In the genomic region with DNA sequence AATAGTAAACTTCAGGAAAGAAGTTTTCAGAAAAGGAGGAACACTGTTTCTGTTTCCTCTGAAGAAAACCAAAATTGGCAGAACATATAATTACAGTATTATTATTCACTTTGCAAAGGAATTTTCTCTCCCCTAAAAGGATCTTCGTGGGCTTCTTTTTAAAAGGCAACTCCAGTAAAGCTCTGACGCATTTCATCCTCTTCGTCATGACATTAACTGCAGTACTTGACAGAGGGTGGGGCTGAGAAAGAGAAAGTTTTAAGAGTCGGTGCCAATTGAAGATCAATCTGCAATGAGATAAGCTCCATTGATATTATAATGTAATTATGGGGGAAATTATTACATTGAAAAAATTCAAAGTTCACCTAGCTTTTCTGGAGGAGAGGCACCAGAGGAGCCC, we compare ENCODE assay signal across 27 cellular contexts.
"Had no signal": no experiment of that assay in that cellular context is flagged by ENCODE, and none has a peak within 500 bp of the region (broad histone marks: within the 10 kb centered on the region; RNA-seq: fewer than 3 reads in every experiment).

No MANE protein-coding gene starts in this region.

- ATAC-seq: activated naive CD8-positive, alpha-beta T cell treated with anti-CD3 and anti-CD28 coated beads, Interleukin-2, amount 50 U/mL, for 24 hours; activated T-helper 17 cell treated with anti-CD3 and anti-CD28 coated beads, Interleukin-2, amount 50 U/mL, for 72 hours; left ventricle myocardium superior; naive thymus-derived CD8-positive, alpha-beta T cell; right cardiac atrium; SK-N-SH treated with all-trans-retinoic acid at 6 μM for 48 hours; T-helper 17 cell had no signal

- H3K27ac ChIP-seq: breast epithelium, esophagus squamous epithelium, testis had no signal

- H3K9me3 Mint-ChIP-seq: activated CD4-positive, alpha-beta memory T cell treated with anti-CD3 and anti-CD28 coated beads for 36 hours; activated CD4-positive, alpha-beta T cell treated with anti-CD3 and anti-CD28 coated beads, Interleukin-2, amount 10 ng/mL, durations not matched to agents 24 days and 14 days; activated naive CD4-positive, alpha-beta T cell treated with anti-CD3 and anti-CD28 coated beads, Interleukin-2, amount 50 U/mL, for 24 hours; activated naive CD8-positive, alpha-beta T cell treated with anti-CD3 and anti-CD28 coated beads, Interleukin-2, amount 50 U/mL, for 24 hours; activated T-cell treated with anti-CD3 and anti-CD28 coated beads, Interleukin-2, amount 50 U/mL, for 24 hours; activated T-helper 17 cell treated with anti-CD3 and anti-CD28 coated beads, Interleukin-2, amount 50 U/mL, for 72 hours; naive thymus-derived CD8-positive, alpha-beta T cell had no signal

- H3K36me3 ChIP-seq: breast epithelium, esophagus squamous epithelium had no signal

- H3K4me3 ChIP-seq: breast epithelium, esophagus squamous epithelium, testis had no signal

- H3K27me3 Mint-ChIP-seq: activated CD4-positive, alpha-beta memory T cell treated with anti-CD3 and anti-CD28 coated beads for 36 hours; activated T-cell treated with anti-CD3 and anti-CD28 coated beads, Interleukin-2, amount 50 U/mL, for 24 hours had no signal

- H3K4me1 ChIP-seq: breast epithelium, testis had no signal

- H3K27me3 ChIP-seq: breast epithelium, esophagus squamous epithelium, testis had no signal

- H3K4me3 Mint-ChIP-seq: activated CD4-positive, alpha-beta memory T cell treated with anti-CD3 and anti-CD28 coated beads for 36 hours; activated CD4-positive, alpha-beta T cell treated with anti-CD3 and anti-CD28 coated beads, Interleukin-2, amount 10 ng/mL, durations not matched to agents 24 days and 14 days; activated naive CD4-positive, alpha-beta T cell treated with anti-CD3 and anti-CD28 coated beads, Interleukin-2, amount 50 U/mL, for 24 hours; activated naive CD8-positive, alpha-beta T cell treated with anti-CD3 and anti-CD28 coated beads, Interleukin-2, amount 50 U/mL, for 24 hours; activated T-cell treated with anti-CD3 and anti-CD28 coated beads, Interleukin-2, amount 50 U/mL, for 24 hours; activated T-helper 17 cell treated with anti-CD3 and anti-CD28 coated beads, Interleukin-2, amount 50 U/mL, for 72 hours; naive thymus-derived CD8-positive, alpha-beta T cell; neural crest cell; T-helper 17 cell had no signal

- H3K9me3 ChIP-seq: breast epithelium, esophagus squamous epithelium, testis had no signal

- H3K27ac Mint-ChIP-seq: activated CD4-positive, alpha-beta memory T cell treated with anti-CD3 and anti-CD28 coated beads for 36 hours; activated CD4-positive, alpha-beta T cell treated with anti-CD3 and anti-CD28 coated beads, Interleukin-2, amount 10 ng/mL, durations not matched to agents 24 days and 14 days; activated naive CD4-positive, alpha-beta T cell treated with anti-CD3 and anti-CD28 coated beads, Interleukin-2, amount 50 U/mL, for 24 hours; activated naive CD8-positive, alpha-beta T cell treated with anti-CD3 and anti-CD28 coated beads, Interleukin-2, amount 50 U/mL, for 24 hours; activated T-cell treated with anti-CD3 and anti-CD28 coated beads, Interleukin-2, amount 50 U/mL, for 24 hours; activated T-helper 17 cell treated with anti-CD3 and anti-CD28 coated beads, Interleukin-2, amount 50 U/mL, for 72 hours; T-helper 17 cell had no signal

- H3K36me3 Mint-ChIP-seq: activated CD4-positive, alpha-beta memory T cell treated with anti-CD3 and anti-CD28 coated beads for 36 hours; activated naive CD4-positive, alpha-beta T cell treated with anti-CD3 and anti-CD28 coated beads, Interleukin-2, amount 50 U/mL, for 24 hours; naive thymus-derived CD8-positive, alpha-beta T cell had no signal

- H3K4me1 Mint-ChIP-seq: activated CD4-positive, alpha-beta T cell treated with anti-CD3 and anti-CD28 coated beads, Interleukin-2, amount 10 ng/mL, durations not matched to agents 24 days and 14 days; activated naive CD4-positive, alpha-beta T cell treated with anti-CD3 and anti-CD28 coated beads, Interleukin-2, amount 50 U/mL, for 24 hours; activated T-helper 17 cell treated with anti-CD3 and anti-CD28 coated beads, Interleukin-2, amount 50 U/mL, for 72 hours; neural crest cell had no signal

- DNase-seq: activated CD4-positive, alpha-beta memory T cell treated with anti-CD3 and anti-CD28 coated beads for 36 hours; activated CD4-positive, alpha-beta T cell treated with anti-CD3 and anti-CD28 coated beads, Interleukin-2, amount 10 ng/mL, durations not matched to agents 24 days and 14 days; activated CD4-positive, CD25-positive, alpha-beta regulatory T cell treated with anti-CD3 and anti-CD28 coated beads, Interleukin-2, amount 50 U/mL, for 72 hours; activated CD8-positive, alpha-beta memory T cell treated with anti-CD3 and anti-CD28 coated beads, Interleukin-2, amount 50 U/mL, for 48 hours; activated naive CD8-positive, alpha-beta T cell treated with anti-CD3 and anti-CD28 coated beads, Interleukin-2, amount 50 U/mL, for 24 hours; activated T-cell treated with anti-CD3 and anti-CD28 coated beads, Interleukin-2, amount 50 U/mL, for 24 hours; central memory CD4-positive, alpha-beta T cell; dermis blood vessel endothelial cell; effector CD4-positive, alpha-beta T cell; esophagus squamous epithelium; foreskin fibroblast; hypothalamus; left ventricle myocardium superior; mammary epithelial cell; right cardiac atrium; stimulated activated CD4-positive, alpha-beta T cell treated with anti-CD3 and anti-CD28 coated beads, Interleukin-2, amount 100 ng/mL, for 48 hours; stimulated activated naive CD4-positive, alpha-beta T cell treated with Interleukin-2 at 50 U/mL for 16 hours; T-helper 17 cell; testis; trophoblast cell had no signal

- FAIRE-seq: urothelium cell line had no signal
